ENCODE assay signal across 1 cellular context in the genomic region with DNA sequence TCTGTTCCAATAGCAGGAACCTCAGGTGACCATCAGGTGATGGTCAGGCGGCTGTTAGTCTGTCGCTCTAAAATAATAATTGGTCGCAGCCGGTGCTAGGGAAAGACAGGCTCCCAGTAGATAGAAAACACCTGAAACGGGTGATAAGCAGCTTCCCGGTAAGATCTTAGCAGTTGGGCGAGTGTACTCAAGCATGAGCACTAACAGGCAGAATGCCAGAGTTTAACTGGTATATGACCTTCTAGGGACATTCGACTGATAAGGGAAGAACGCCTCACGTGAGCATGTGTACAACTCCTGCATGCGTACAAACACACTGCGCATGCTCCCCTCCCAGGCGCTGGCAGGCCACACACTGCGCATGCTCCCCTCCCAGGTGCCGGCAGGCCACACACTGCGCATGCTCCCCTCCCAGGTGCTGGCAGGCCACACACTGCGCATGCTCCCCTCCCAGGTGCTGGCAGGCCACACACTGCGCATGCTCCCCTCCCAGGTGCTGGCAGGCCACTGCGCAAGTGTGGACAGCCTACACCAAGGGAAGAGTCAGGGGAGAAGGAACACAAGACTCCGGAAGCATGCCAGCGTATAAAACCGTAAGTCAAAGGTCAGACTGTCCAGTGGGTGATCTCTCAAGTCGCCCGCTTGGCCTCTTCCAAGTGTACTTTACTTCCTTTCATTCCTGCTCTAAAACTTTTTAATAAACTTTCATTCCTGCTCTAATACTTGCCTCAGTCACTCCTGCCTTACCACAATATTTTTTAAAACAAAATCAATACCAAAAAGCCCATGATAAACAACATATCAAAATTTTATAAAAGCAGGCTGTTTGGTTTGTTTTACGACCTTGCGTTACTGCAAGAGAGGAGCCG.
TF ChIP-seq lines count a peak whose summit lies in the region.

No MANE protein-coding gene starts in this region.

TF ChIP-seq in HepG2, 621 proteins besides CTCF, POLR2A, EP300 and RAD21 (continued from another document and continues in another):
- no peak for TF ChIP-seq ELF4 (CRISPR knock-in tag; IDR thresholded peaks at IDR 0.05; ENCODE audit: borderline replicate concordance)
- no peak for TF ChIP-seq RFX1 (IDR thresholded peaks at IDR 0.05)
- TF ChIP-seq, protein P1, sequence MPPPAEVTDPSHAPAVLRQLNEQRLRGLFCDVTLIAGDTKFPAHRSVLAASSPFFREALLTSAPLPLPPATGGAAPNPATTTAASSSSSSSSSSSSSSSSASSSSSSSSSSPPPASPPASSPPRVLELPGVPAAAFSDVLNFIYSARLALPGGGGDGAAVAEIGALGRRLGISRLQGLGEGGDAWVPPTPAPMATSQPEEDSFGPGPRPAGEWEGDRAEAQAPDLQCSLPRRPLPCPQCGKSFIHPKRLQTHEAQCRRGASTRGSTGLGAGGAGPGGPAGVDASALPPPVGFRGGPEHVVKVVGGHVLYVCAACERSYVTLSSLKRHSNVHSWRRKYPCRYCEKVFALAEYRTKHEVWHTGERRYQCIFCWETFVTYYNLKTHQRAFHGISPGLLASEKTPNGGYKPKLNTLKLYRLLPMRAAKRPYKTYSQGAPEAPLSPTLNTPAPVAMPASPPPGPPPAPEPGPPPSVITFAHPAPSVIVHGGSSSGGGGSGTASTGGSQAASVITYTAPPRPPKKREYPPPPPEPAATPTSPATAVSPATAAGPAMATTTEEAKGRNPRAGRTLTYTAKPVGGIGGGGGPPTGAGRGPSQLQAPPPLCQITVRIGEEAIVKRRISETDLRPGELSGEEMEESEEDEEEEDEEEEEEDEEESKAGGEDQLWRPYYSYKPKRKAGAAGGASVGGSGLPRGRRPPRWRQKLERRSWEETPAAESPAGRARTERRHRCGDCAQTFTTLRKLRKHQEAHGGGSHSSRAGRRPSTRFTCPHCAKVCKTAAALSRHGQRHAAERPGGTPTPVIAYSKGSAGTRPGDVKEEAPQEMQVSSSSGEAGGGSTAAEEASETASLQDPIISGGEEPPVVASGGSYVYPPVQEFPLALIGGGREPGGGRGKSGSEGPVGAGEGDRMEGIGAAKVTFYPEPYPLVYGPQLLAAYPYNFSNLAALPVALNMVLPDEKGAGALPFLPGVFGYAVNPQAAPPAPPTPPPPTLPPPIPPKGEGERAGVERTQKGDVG (CRISPR knock-in tag; IDR thresholded peaks at IDR 0.05; ENCODE audit: borderline replicate concordance): no peak
- TF ChIP-seq, protein P2, sequence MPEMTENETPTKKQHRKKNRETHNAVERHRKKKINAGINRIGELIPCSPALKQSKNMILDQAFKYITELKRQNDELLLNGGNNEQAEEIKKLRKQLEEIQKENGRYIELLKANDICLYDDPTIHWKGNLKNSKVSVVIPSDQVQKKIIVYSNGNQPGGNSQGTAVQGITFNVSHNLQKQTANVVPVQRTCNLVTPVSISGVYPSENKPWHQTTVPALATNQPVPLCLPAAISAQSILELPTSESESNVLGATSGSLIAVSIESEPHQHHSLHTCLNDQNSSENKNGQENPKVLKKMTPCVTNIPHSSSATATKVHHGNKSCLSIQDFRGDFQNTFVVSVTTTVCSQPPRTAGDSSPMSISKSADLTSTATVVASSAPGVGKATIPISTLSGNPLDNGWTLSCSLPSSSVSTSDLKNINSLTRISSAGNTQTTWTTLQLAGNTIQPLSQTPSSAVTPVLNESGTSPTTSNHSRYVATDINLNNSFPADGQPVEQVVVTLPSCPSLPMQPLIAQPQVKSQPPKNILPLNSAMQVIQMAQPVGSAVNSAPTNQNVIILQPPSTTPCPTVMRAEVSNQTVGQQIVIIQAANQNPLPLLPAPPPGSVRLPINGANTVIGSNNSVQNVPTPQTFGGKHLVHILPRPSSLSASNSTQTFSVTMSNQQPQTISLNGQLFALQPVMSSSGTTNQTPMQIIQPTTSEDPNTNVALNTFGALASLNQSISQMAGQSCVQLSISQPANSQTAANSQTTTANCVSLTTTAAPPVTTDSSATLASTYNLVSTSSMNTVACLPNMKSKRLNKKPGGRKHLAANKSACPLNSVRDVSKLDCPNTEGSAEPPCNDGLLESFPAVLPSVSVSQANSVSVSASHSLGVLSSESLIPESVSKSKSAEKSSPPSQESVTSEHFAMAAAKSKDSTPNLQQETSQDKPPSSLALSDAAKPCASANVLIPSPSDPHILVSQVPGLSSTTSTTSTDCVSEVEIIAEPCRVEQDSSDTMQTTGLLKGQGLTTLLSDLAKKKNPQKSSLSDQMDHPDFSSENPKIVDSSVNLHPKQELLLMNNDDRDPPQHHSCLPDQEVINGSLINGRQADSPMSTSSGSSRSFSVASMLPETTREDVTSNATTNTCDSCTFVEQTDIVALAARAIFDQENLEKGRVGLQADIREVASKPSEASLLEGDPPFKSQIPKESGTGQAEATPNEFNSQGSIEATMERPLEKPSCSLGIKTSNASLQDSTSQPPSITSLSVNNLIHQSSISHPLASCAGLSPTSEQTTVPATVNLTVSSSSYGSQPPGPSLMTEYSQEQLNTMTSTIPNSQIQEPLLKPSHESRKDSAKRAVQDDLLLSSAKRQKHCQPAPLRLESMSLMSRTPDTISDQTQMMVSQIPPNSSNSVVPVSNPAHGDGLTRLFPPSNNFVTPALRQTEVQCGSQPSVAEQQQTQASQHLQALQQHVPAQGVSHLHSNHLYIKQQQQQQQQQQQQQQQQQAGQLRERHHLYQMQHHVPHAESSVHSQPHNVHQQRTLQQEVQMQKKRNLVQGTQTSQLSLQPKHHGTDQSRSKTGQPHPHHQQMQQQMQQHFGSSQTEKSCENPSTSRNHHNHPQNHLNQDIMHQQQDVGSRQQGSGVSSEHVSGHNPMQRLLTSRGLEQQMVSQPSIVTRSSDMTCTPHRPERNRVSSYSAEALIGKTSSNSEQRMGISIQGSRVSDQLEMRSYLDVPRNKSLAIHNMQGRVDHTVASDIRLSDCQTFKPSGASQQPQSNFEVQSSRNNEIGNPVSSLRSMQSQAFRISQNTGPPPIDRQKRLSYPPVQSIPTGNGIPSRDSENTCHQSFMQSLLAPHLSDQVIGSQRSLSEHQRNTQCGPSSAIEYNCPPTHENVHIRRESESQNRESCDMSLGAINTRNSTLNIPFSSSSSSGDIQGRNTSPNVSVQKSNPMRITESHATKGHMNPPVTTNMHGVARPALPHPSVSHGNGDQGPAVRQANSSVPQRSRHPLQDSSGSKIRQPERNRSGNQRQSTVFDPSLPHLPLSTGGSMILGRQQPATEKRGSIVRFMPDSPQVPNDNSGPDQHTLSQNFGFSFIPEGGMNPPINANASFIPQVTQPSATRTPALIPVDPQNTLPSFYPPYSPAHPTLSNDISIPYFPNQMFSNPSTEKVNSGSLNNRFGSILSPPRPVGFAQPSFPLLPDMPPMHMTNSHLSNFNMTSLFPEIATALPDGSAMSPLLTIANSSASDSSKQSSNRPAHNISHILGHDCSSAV (CRISPR knock-in tag; IDR thresholded peaks at IDR 0.05; ENCODE audit: borderline replicate concordance): no peak
- TF ChIP-seq, protein P3, sequence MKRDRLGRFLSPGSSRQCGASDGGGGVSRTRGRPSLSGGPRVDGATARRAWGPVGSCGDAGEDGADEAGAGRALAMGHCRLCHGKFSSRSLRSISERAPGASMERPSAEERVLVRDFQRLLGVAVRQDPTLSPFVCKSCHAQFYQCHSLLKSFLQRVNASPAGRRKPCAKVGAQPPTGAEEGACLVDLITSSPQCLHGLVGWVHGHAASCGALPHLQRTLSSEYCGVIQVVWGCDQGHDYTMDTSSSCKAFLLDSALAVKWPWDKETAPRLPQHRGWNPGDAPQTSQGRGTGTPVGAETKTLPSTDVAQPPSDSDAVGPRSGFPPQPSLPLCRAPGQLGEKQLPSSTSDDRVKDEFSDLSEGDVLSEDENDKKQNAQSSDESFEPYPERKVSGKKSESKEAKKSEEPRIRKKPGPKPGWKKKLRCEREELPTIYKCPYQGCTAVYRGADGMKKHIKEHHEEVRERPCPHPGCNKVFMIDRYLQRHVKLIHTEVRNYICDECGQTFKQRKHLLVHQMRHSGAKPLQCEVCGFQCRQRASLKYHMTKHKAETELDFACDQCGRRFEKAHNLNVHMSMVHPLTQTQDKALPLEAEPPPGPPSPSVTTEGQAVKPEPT (CRISPR knock-in tag; IDR thresholded peaks at IDR 0.05; ENCODE audit: low read depth): no peak
- TF ChIP-seq, protein P4, sequence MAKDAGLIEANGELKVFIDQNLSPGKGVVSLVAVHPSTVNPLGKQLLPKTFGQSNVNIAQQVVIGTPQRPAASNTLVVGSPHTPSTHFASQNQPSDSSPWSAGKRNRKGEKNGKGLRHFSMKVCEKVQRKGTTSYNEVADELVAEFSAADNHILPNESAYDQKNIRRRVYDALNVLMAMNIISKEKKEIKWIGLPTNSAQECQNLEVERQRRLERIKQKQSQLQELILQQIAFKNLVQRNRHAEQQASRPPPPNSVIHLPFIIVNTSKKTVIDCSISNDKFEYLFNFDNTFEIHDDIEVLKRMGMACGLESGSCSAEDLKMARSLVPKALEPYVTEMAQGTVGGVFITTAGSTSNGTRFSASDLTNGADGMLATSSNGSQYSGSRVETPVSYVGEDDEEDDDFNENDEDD (CRISPR knock-in tag; IDR thresholded peaks at IDR 0.05; ENCODE audit: borderline replicate concordance): peak; percentile 49; the same call in 1 of the 2 replicates
- no peak for TF ChIP-seq TCF7L2 (IDR thresholded peaks at IDR 0.05; ENCODE audit: low read depth, low read length)
- no peak for TF ChIP-seq ZFP82 (CRISPR knock-in tag; IDR thresholded peaks at IDR 0.05; ENCODE audit: borderline replicate concordance)
- TF ChIP-seq ZMAT3 (CRISPR knock-in tag; conservative IDR thresholded peaks at IDR 0.05): no peak
- TF ChIP-seq ZNF550 (CRISPR knock-in tag; IDR thresholded peaks at IDR 0.05; ENCODE audit: borderline replicate concordance): no peak
- TF ChIP-seq SRSF4 (IDR thresholded peaks at IDR 0.05; ENCODE audit: low read depth, low read length, poor library complexity, severe bottlenecking): no peak
- TF ChIP-seq ZNF780A (CRISPR knock-in tag; IDR thresholded peaks at IDR 0.05): no peak
- 0 out of 2 replicates have a peak, but pooled peaks have one; percentile 23 for TF ChIP-seq ZFP1 (CRISPR knock-in tag; IDR thresholded peaks at IDR 0.05)
- no peak; the same call in 1 of the 2 replicates for TF ChIP-seq ZNF44 (CRISPR knock-in tag; IDR thresholded peaks at IDR 0.05)
- TF ChIP-seq, protein P5, sequence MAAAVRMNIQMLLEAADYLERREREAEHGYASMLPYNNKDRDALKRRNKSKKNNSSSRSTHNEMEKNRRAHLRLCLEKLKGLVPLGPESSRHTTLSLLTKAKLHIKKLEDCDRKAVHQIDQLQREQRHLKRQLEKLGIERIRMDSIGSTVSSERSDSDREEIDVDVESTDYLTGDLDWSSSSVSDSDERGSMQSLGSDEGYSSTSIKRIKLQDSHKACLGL (CRISPR knock-in tag; IDR thresholded peaks at IDR 0.05): no peak; the same call in 1 of the 2 replicates
- no peak for TF ChIP-seq GZF1 (CRISPR knock-in tag; IDR thresholded peaks at IDR 0.05)
- TF ChIP-seq PCBP2 (optimal IDR thresholded peaks at IDR 0.05; ENCODE audit: low read depth, low read length, poor library complexity, severe bottlenecking): no peak
- peak; percentile 51; the same call in 1 of the 2 replicates for TF ChIP-seq FOXJ3 (CRISPR knock-in tag; IDR thresholded peaks at IDR 0.05; ENCODE audit: borderline replicate concordance)
- no peak for TF ChIP-seq CENPT (CRISPR knock-in tag; IDR thresholded peaks at IDR 0.05; ENCODE audit: low read depth)
- TF ChIP-seq RARG (CRISPR knock-in tag; IDR thresholded peaks at IDR 0.05; ENCODE audit: low read depth): no peak
- no peak for TF ChIP-seq HMGA1 (CRISPR knock-in tag; conservative IDR thresholded peaks at IDR 0.05)
- no peak for TF ChIP-seq NCOA5 (CRISPR knock-in tag; IDR thresholded peaks at IDR 0.05)
- no peak for TF ChIP-seq ARNT (IDR thresholded peaks at IDR 0.05)
- TF ChIP-seq HCFC1 (IDR thresholded peaks at IDR 0.05; ENCODE audit: low read depth, low read length): no peak; the same call in 1 of the 2 replicates
- TF ChIP-seq, protein P6, sequence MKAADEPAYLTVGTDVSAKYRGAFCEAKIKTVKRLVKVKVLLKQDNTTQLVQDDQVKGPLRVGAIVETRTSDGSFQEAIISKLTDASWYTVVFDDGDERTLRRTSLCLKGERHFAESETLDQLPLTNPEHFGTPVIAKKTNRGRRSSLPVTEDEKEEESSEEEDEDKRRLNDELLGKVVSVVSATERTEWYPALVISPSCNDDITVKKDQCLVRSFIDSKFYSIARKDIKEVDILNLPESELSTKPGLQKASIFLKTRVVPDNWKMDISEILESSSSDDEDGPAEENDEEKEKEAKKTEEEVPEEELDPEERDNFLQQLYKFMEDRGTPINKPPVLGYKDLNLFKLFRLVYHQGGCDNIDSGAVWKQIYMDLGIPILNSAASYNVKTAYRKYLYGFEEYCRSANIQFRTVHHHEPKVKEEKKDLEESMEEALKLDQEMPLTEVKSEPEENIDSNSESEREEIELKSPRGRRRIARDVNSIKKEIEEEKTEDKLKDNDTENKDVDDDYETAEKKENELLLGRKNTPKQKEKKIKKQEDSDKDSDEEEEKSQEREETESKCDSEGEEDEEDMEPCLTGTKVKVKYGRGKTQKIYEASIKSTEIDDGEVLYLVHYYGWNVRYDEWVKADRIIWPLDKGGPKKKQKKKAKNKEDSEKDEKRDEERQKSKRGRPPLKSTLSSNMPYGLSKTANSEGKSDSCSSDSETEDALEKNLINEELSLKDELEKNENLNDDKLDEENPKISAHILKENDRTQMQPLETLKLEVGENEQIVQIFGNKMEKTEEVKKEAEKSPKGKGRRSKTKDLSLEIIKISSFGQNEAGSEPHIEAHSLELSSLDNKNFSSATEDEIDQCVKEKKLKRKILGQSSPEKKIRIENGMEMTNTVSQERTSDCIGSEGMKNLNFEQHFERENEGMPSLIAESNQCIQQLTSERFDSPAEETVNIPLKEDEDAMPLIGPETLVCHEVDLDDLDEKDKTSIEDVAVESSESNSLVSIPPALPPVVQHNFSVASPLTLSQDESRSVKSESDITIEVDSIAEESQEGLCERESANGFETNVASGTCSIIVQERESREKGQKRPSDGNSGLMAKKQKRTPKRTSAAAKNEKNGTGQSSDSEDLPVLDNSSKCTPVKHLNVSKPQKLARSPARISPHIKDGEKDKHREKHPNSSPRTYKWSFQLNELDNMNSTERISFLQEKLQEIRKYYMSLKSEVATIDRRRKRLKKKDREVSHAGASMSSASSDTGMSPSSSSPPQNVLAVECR (CRISPR knock-in tag; IDR thresholded peaks at IDR 0.05; ENCODE audit: borderline replicate concordance): no peak
- no peak for TF ChIP-seq NFE2L1 (CRISPR knock-in tag; IDR thresholded peaks at IDR 0.05; ENCODE audit: borderline replicate concordance)
- TF ChIP-seq SMAD3 (CRISPR knock-in tag; IDR thresholded peaks at IDR 0.05): no peak
- TF ChIP-seq NBN (conservative IDR thresholded peaks at IDR 0.05): no peak
- no peak for TF ChIP-seq ZSCAN12 (CRISPR knock-in tag; IDR thresholded peaks at IDR 0.05)
- TF ChIP-seq ZNF3 (CRISPR knock-in tag; IDR thresholded peaks at IDR 0.05): no peak
- peak; percentile 50; the same call in 1 of the 2 replicates for TF ChIP-seq ESRRA (CRISPR knock-in tag; IDR thresholded peaks at IDR 0.05; ENCODE audit: low read depth)
- 0 out of 2 replicates have a peak, but pooled peaks have one; percentile 26 for TF ChIP-seq ZNF331 (CRISPR knock-in tag; IDR thresholded peaks at IDR 0.05)
- no peak for TF ChIP-seq PRMT3 (CRISPR knock-in tag; IDR thresholded peaks at IDR 0.05; ENCODE audit: borderline replicate concordance, low read depth)
- TF ChIP-seq GABPA (IDR thresholded peaks at IDR 0.05; ENCODE audit: low read depth, low read length): no peak
- TF ChIP-seq GABPA (CRISPR knock-in tag; IDR thresholded peaks at IDR 0.05; ENCODE audit: low read depth): peak; percentile 25; the same call in 1 of the 2 replicates
- peak; percentile 76; the same call in 1 of the 2 replicates for TF ChIP-seq ZNF614 (CRISPR knock-in tag; IDR thresholded peaks at IDR 0.05; ENCODE audit: borderline replicate concordance)
- no peak for TF ChIP-seq BRD4 (CRISPR knock-in tag; IDR thresholded peaks at IDR 0.05)
